Comparison of ENCODE assay signal across 8 cellular contexts in genomic region chr13:25037057-25037813, GRCh38.
DNase-seq lines count a peak whose midpoint lies in the region; ATAC-seq and TF ChIP-seq lines count a peak whose summit lies in the region.

No MANE protein-coding gene starts in this region.

- no peaks in the 10 kb centered on the region for H3K9me3 ChIP-seq in MM.1S (replicated peaks; ENCODE audit: insufficient read depth, low read length)

- H3F3A ChIP-seq in MM.1S (ENCODE audit: insufficient read depth, low read length), result no peaks in the 10 kb centered on the region

- no peak overlapping the region for H3K9ac ChIP-seq in MM.1S (ENCODE audit: low read length)

- no peak overlapping the region for H2AFZ ChIP-seq in MM.1S (ENCODE audit: low read length)

- H3K4me1 ChIP-seq in MM.1S (ENCODE audit: low read length), result no peaks in the 10 kb centered on the region

- peak; percentile 49 for TF ChIP-seq CTCF in MM.1S (IDR thresholded peaks at IDR 0.05; ENCODE audit: low read length)

- H4K20me1 ChIP-seq in MM.1S (ENCODE audit: insufficient read depth, low read length), result no peaks in the 10 kb centered on the region

- no peak overlapping the region for H3K4me3 ChIP-seq in MM.1S (ENCODE audit: low read length)

- H3K79me2 ChIP-seq in MM.1S (ENCODE audit: low read length), result no peaks in the 10 kb centered on the region

- no peak overlapping the region for H3K4me2 ChIP-seq in MM.1S (ENCODE audit: low read depth, low read length)

- H3K27me3 ChIP-seq in MM.1S (replicated peaks; ENCODE audit: insufficient read depth, low read length), result no peaks in the 10 kb centered on the region

- ATAC-seq in HG03442 (IDR thresholded peaks at IDR 0.05; ENCODE audit: unreplicated experiment), result no peak

- no peaks in the 10 kb centered on the region for H3K9me2 ChIP-seq in MM.1S (replicated peaks; ENCODE audit: insufficient read depth, low read length)

- no peak overlapping the region for H3K27ac ChIP-seq in MM.1S (ENCODE audit: low read length)

- H3K36me3 ChIP-seq in MM.1S (replicated peaks; ENCODE audit: insufficient read depth, low read length), result no peaks in the 10 kb centered on the region

- DNase-seq in CD1c-positive myeloid dendritic cell (ENCODE audit: extremely low spot score) (peak; percentile 57), GM19240 (ENCODE audit: insufficient read length, low spot score) (peak; percentile 42), MM.1S (peak; percentile 45), SW480 (ENCODE audit: low spot score) (peak; percentile 73), kidney tubule cell (ENCODE audit: low spot score) (peak; percentile 68)
- peak; percentile 18 for DNase-seq in central memory CD4-positive, alpha-beta T cell
- DNase-seq in stimulated activated CD4-positive, alpha-beta T cell treated with anti-CD3 and anti-CD28 coated beads, Interleukin-4, amount 100 ng/mL, for 24 hours, result peak; percentile 50

Comparison
In these comparisons a context has a peak if more than half of its experiments do, and no peak if none do; other contexts are left out.
1. DNase-seq: peak in every context shown above with its lines; median percentile 73 in SW480; 68 in kidney tubule cell; 57 in CD1c-positive myeloid dendritic cell; 50 in stimulated activated CD4-positive, alpha-beta T cell treated with anti-CD3 and anti-CD28 coated beads, Interleukin-4, amount 100 ng/mL, for 24 hours; 45 in MM.1S; 42 in GM19240; 18 in central memory CD4-positive, alpha-beta T cell.